13 cellular contexts compared by ENCODE assay signal in the genomic region with DNA sequence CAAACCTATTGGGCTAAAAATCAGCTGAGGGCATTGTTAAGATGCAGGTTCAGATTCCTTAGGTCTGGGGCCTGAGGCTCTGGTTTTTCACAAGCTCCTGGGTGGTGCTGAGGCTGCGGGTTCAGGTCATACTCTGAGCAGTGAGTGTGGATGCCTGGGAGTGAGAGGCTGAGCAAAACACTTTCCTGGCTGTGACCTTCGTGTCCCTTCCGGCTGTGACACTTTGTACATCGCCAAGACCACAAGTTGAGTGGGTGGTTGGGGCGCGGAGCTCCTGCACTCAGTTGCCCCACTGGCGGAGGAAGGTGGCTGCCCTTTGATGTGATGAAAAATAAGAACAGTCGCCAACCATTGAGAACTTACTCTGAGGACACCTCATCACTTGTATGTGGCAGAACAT. TPM values are rescaled to one million over a fixed set of nuclear protein-coding genes. Genes with fewer than 3 reads are reported as not detected.
DNase-seq lines count a peak whose midpoint lies in the region; ATAC-seq, FAIRE-seq and TF ChIP-seq lines count a peak whose summit lies in the region.
"Had no signal": no experiment of that assay in that cellular context is flagged by ENCODE, and none has a peak within 500 bp of the region (broad histone marks: within the 10 kb centered on the region; RNA-seq: fewer than 3 reads in every experiment).

No MANE protein-coding gene starts in this region.

- no peak overlapping the region for H3K9ac ChIP-seq in H1 (replicated peaks in 1 of 4; ENCODE audit: extremely low read depth in 1 of 4, low read depth in 3 of 4, low read length in 3 of 4)

- TF ChIP-seq EP300 in H1 (IDR thresholded peaks at IDR 0.05; ENCODE audit: borderline replicate concordance in 1 of 2, low read depth in 2 of 2, low read length in 2 of 2): no peak

- ATAC-seq in HG02610 (IDR thresholded peaks at IDR 0.05; ENCODE audit: unreplicated experiment) (no peak), HG03025 (IDR thresholded peaks at IDR 0.05; ENCODE audit: low FRiP score, unreplicated experiment) (no peak)

- POLR2A ChIA-PET in CD4-positive, alpha-beta memory T cell (lab: Charles Lee; ENCODE audit: partially characterized antibody): interaction anchor here (0.6 to 28.0 kb wide), 28 partner anchors 7 to 322 kb away, joined by 3 to 1088 read pairs (median 6); partner anchors contain the start of genes CCR7, IGFBP4, SMARCE1 and TOP2A
- POLR2A ChIA-PET in activated CD4-positive, alpha-beta memory T cell treated with anti-CD3 and anti-CD28 coated beads, Interleukin-2, amount 10 ng/mL, durations not matched to agents 7 days and 5 days (lab: Charles Lee): interaction anchor here (1.0 to 6.1 kb wide), 15 partner anchors 9 to 178 kb away, joined by 3 to 79 read pairs (median 5); partner anchors contain the start of genes IGFBP4 and TOP2A
- POLR2A ChIA-PET in H1 (lab: Charles Lee; ENCODE audit: partially characterized antibody): no interaction called here

- no peak overlapping the region for H4K5ac ChIP-seq in H1 (ENCODE audit: insufficient read length, low read depth, low read length)

- CTCF ChIA-PET in CD4-positive, alpha-beta memory T cell (lab: Charles Lee; ENCODE audit: partially characterized antibody): interaction anchor here (0.7 to 19.9 kb wide), 9 partner anchors 8 to 123 kb away, joined by 3 to 512 read pairs (median 7); partner anchors contain the start of genes CCR7, IGFBP4 and TOP2A
- CTCF ChIA-PET in activated CD4-positive, alpha-beta memory T cell treated with anti-CD3 and anti-CD28 coated beads, Interleukin-2, amount 10 ng/mL, durations not matched to agents 7 days and 5 days (lab: Charles Lee): interaction anchor here (0.9 to 14.7 kb wide), 6 partner anchors 8 to 178 kb away, joined by 3 to 266 read pairs (median 5); partner anchors contain the start of gene TOP2A
- CTCF ChIA-PET in H1 (lab: Charles Lee; ENCODE audit: partially characterized antibody): interaction anchor here (0.7 to 19.4 kb wide), 11 partner anchors 9 to 184 kb away, joined by 3 to 435 read pairs (median 4); partner anchors contain the start of gene IGFBP4

- H2BK5ac ChIP-seq in H1 (ENCODE audit: low read depth, low read length): no peak overlapping the region

- H3K27me3 Mint-ChIP-seq in CD4-positive, alpha-beta memory T cell: peaks cover 0 to 4% of the 10 kb centered on the region in 2 donors
- H3K27me3 Mint-ChIP-seq in activated CD4-positive, alpha-beta memory T cell treated with anti-CD3 and anti-CD28 coated beads, Interleukin-2, amount 10 ng/mL, durations not matched to agents 7 days and 5 days: peaks cover 48% of the 10 kb centered on the region

- no peak overlapping the region for H3K18ac ChIP-seq in H1 (ENCODE audit: extremely low read depth, low read length)

- no peak overlapping the region for H3K14ac ChIP-seq in H1 (ENCODE audit: insufficient read length)

- H3K4me2 ChIP-seq in H1 (ENCODE audit: insufficient read depth in 1 of 2, low read depth in 2 of 2, low read length in 2 of 2): no peak overlapping the region

- peaks cover 0 to 4% (median 0%) of the 10 kb centered on the region in 8 donors for H3K9me3 Mint-ChIP-seq in CD4-positive, alpha-beta memory T cell
- no peaks in the 10 kb centered on the region for H3K9me3 Mint-ChIP-seq in activated CD4-positive, alpha-beta memory T cell treated with anti-CD3 and anti-CD28 coated beads, Interleukin-2, amount 10 ng/mL, durations not matched to agents 7 days and 5 days
- H3K9me3 Mint-ChIP-seq: CD14-positive monocyte had no signal

- H3K4me1 ChIP-seq in CD4-positive, alpha-beta memory T cell (ENCODE audit: insufficient read depth, low read length): peaks cover 88% of the 10 kb centered on the region
- H3K4me1 ChIP-seq in H1 (replicated peaks in 1 of 4; ENCODE audit: control insufficient read depth in 3 of 4, insufficient read depth in 4 of 4, low read length in 3 of 4): peaks cover 2 to 9% (median 5%) of the 10 kb centered on the region in 4 experiments; a peak in 6 of 7 replicates

- peaks cover 0 to 1% of the 10 kb centered on the region in 2 experiments for H4K20me1 ChIP-seq in H1 (replicated peaks in 1 of 2; ENCODE audit: control insufficient read depth in 1 of 2, insufficient read depth in 2 of 2, low read length in 2 of 2)

- H3K56ac ChIP-seq in H1 (replicated peaks; ENCODE audit: insufficient read length, low read depth, low read length): no peak overlapping the region

- peaks cover 55 to 91% (median 76%) of the 10 kb centered on the region in 4 donors for H3K4me1 Mint-ChIP-seq in CD4-positive, alpha-beta memory T cell
- H3K4me1 Mint-ChIP-seq in activated CD4-positive, alpha-beta memory T cell treated with anti-CD3 and anti-CD28 coated beads, Interleukin-2, amount 10 ng/mL, durations not matched to agents 7 days and 5 days: peaks cover 60% of the 10 kb centered on the region

- no peak overlapping the region for H4K91ac ChIP-seq in H1 (replicated peaks; ENCODE audit: insufficient read length, low read length)

- 91% methylated on average over 8 of the region's 8 CpGs; no CpG with 5 or more reads in 1 of the 2 experiments for WGBS in H1 (ENCODE audit: extremely low coverage in 1 of 2, insufficient coverage in 1 of 2, insufficient read length in 1 of 2, insufficient replicate concordance in 2 of 2, low coverage in 1 of 2, low lambda C conversion rate in 2 of 2, missing lambda C conversion rate in 1 of 2), 2 experiments

- H3K9me3 ChIP-seq in CD4-positive, alpha-beta memory T cell (ENCODE audit: control insufficient read depth in 1 of 2, low read length in 2 of 2): no peaks in the 10 kb centered on the region
- H3K9me3 ChIP-seq in H1 (ENCODE audit: insufficient read depth in 2 of 2, low read depth in 1 of 2, low read length in 1 of 2): no peaks in the 10 kb centered on the region
- H3K9me3 ChIP-seq: neutrophil had no signal

- peak overlapping the region; percentile 94 to 100 (median 99) for H3K27ac Mint-ChIP-seq in CD4-positive, alpha-beta memory T cell
- peak overlapping the region; percentile 71 for H3K27ac Mint-ChIP-seq in activated CD4-positive, alpha-beta memory T cell treated with anti-CD3 and anti-CD28 coated beads, Interleukin-2, amount 10 ng/mL, durations not matched to agents 7 days and 5 days

- DNase-seq in CD4-positive, alpha-beta memory T cell: peak; percentile 60 to 81 (median 61)
- no peak for DNase-seq in activated CD4-positive, alpha-beta memory T cell treated with anti-CD3 and anti-CD28 coated beads, Interleukin-2, amount 10 ng/mL, durations not matched to agents 7 days and 5 days
- DNase-seq in H1 (ENCODE audit: low read depth in 1 of 2, low spot score in 2 of 2) (no peak), head of caudate nucleus (no peak), H7 (no peak)
- DNase-seq: substantia nigra had no signal

- no peak for FAIRE-seq in H1 (lab: Jason Lieb, UNC)
- FAIRE-seq: frontal cortex had no signal

- peak overlapping the region; percentile 25 to 43 for H3K4me3 ChIP-seq in CD4-positive, alpha-beta memory T cell (ENCODE audit: low read length in 2 of 2)
- no peak overlapping the region for H3K4me3 ChIP-seq in H1 (ENCODE audit: extremely low read depth in 1 of 4, insufficient read depth in 2 of 4, low read depth in 3 of 4, low read length in 4 of 4)
- no peak overlapping the region for H3K4me3 ChIP-seq in skin epidermis
- no peak overlapping the region for H3K4me3 ChIP-seq in H7 (ENCODE audit: insufficient read depth, low read depth, low read length)

- peaks cover 0 to 7% of the 10 kb centered on the region in 2 donors for H3K36me3 Mint-ChIP-seq in CD4-positive, alpha-beta memory T cell
- H3K36me3 Mint-ChIP-seq in activated CD4-positive, alpha-beta memory T cell treated with anti-CD3 and anti-CD28 coated beads, Interleukin-2, amount 10 ng/mL, durations not matched to agents 7 days and 5 days (ENCODE audit: low read depth): peaks cover 2% of the 10 kb centered on the region
- H3K36me3 Mint-ChIP-seq: CD14-positive monocyte had no signal

- no peak for TF ChIP-seq RAD21 in H1 (IDR thresholded peaks at IDR 0.05 in 1 of 2, conservative IDR thresholded peaks at IDR 0.05 in 1 of 2; ENCODE audit: low read depth in 2 of 2, low read length in 2 of 2)

- no peak for TF ChIP-seq POLR2A in H1 (IDR thresholded peaks at IDR 0.05; ENCODE audit: control extremely low read depth in 1 of 2, low read depth in 2 of 2, low read length in 2 of 2)

- H4K8ac ChIP-seq in H1 (ENCODE audit: extremely low read depth, insufficient read depth, low read length): no peak overlapping the region

- no peak overlapping the region for H2AK5ac ChIP-seq in H1 (ENCODE audit: low read depth, low read length)

- no peak for TF ChIP-seq CTCF in H1 (IDR thresholded peaks at IDR 0.05; ENCODE audit: control extremely low read depth in 1 of 3, insufficient read depth in 1 of 3, low read depth in 1 of 3, low read length in 3 of 3)

- no peak overlapping the region; the same call in 1 of the 2 replicates for H2BK20ac ChIP-seq in H1 (ENCODE audit: low read length)

- H3K36me3 ChIP-seq in CD4-positive, alpha-beta memory T cell (ENCODE audit: insufficient read depth, low read length): no peaks in the 10 kb centered on the region
- H3K36me3 ChIP-seq in H1 (ENCODE audit: control insufficient read depth in 2 of 4, insufficient read depth in 4 of 4, low read length in 3 of 4) (no peaks in the 10 kb centered on the region), H7 (replicated peaks; ENCODE audit: control insufficient read depth, insufficient read depth, low read length) (no peaks in the 10 kb centered on the region)
- H3K36me3 ChIP-seq: neutrophil had no signal

- peak overlapping the region; percentile 88; the same call in 1 of the 2 replicates for H2BK15ac ChIP-seq in H1 (ENCODE audit: low read length)

- H3K4ac ChIP-seq in H1 (replicated peaks; ENCODE audit: insufficient read length, low read depth, low read length): no peak overlapping the region

- no peaks in the 10 kb centered on the region for H3K79me2 ChIP-seq in H1 (ENCODE audit: control insufficient read depth in 1 of 2, insufficient read depth in 2 of 2, low read length in 2 of 2)

- intact Hi-C loops in CD4-positive, alpha-beta memory T cell (cut with micrococcal nuclease): loop anchor here (2.0 kb wide), 2 partner anchors 20 to 60 kb away; no protein-coding TSS in a partner anchor
- intact Hi-C loops in head of caudate nucleus (cut with DNase I): loop anchor here (10.0 kb wide), 2 partner anchors 46 to 126 kb away; partner anchors contain the start of gene TOP2A

- no peaks in the 10 kb centered on the region for H3K27me3 ChIP-seq in CD4-positive, alpha-beta memory T cell (ENCODE audit: insufficient read depth, low read length)
- no peaks in the 10 kb centered on the region; a peak in 1 of 7 replicates for H3K27me3 ChIP-seq in H1 (replicated peaks in 1 of 4; ENCODE audit: control insufficient read depth in 3 of 4, extremely low read depth in 1 of 4, insufficient read depth in 3 of 4, low read length in 3 of 4)
- no peaks in the 10 kb centered on the region for H3K27me3 ChIP-seq in H7 (ENCODE audit: control insufficient read depth, insufficient read depth, low read length)

- H2AFZ ChIP-seq in H1 (ENCODE audit: low read length): no peak overlapping the region

- no peak overlapping the region for H3K23ac ChIP-seq in H1 (ENCODE audit: insufficient read length)

- no peak overlapping the region for H2BK120ac ChIP-seq in H1 (replicated peaks; ENCODE audit: low read depth, low read length)

- peak overlapping the region; percentile 75 to 94 (median 88) for H3K4me3 Mint-ChIP-seq in CD4-positive, alpha-beta memory T cell
- H3K4me3 Mint-ChIP-seq in activated CD4-positive, alpha-beta memory T cell treated with anti-CD3 and anti-CD28 coated beads, Interleukin-2, amount 10 ng/mL, durations not matched to agents 7 days and 5 days: no peak overlapping the region
- H3K4me3 Mint-ChIP-seq: CD14-positive monocyte had no signal

- H3K79me1 ChIP-seq in H1 (ENCODE audit: low read depth, low read length): no peaks in the 10 kb centered on the region

- H3K27ac ChIP-seq in CD4-positive, alpha-beta memory T cell (ENCODE audit: low read depth, low read length): peak overlapping the region; percentile 69
- no peak overlapping the region for H3K27ac ChIP-seq in H1 (ENCODE audit: low read depth, low read length)
- H3K27ac ChIP-seq in skin epidermis: peak overlapping the region in 18 of 21 experiments; percentile 54 to 97 (median 90)
- H3K27ac ChIP-seq: neutrophil had no signal

- H3K23me2 ChIP-seq in H1 (ENCODE audit: low read depth, low read length): no peaks in the 10 kb centered on the region

- H2BK12ac ChIP-seq in H1 (ENCODE audit: low read depth, low read length): peak overlapping the region; percentile 28; the same call in 1 of the 2 replicates

RNA-seq across cellular contexts. Expression of gene CCR7, which starts 24.8 kb away (rescaled TPM):
- 100 to 1,000 TPM; 268 to 269 TPM for total RNA-seq in CD4-positive, alpha-beta memory T cell
- 100 to 1,000 TPM; 436 to 502 TPM for polyA plus RNA-seq in CD4-positive, alpha-beta memory T cell
- 10 to 100 TPM; 43.3 to 44.6 TPM for total RNA-seq in activated CD4-positive, alpha-beta memory T cell treated with anti-CD3 and anti-CD28 coated beads, Interleukin-2, amount 10 ng/mL, durations not matched to agents 7 days and 5 days
- 0.17 TPM in 1 of 2 replicates, not detected in the other for total RNA-seq in H1 (2021; fragmentation: NEBNext Ultra II Directional; extraction: Animal tissue kit (Norgen Biotek cat#: 25700))
- polyA plus RNA-seq in H1 (2011; rRNA removed): 0.12 and 0.28 TPM in 2 replicates
- polyA plus RNA-seq in H1 (2011; cell fraction: cytosol; rRNA removed): 0.16 TPM
- 0.27 TPM for polyA plus RNA-seq in H1 (2011; cell fraction: nucleus; rRNA removed)
- polyA plus RNA-seq in H1 (2012, experiment 1 of 2): 0.11 to 0.33 TPM in 2 of 4 replicates, not detected in the others
- polyA plus RNA-seq in H1 (2012, experiment 2 of 2): 0.14 TPM
- 0.30 TPM for polyA plus RNA-seq in H1 (2013, experiment 1 of 2)
- polyA plus RNA-seq in H1 (2013, experiment 2 of 2): 0.24 TPM
- not detected in 2 replicates for polyA minus RNA-seq in H1 (2011; rRNA and poly(A)+ RNA removed)
- polyA minus RNA-seq in H1 (2011; cell fraction: cytosol; rRNA and poly(A)+ RNA removed): not detected
- polyA minus RNA-seq in H1 (2011; cell fraction: nucleus; rRNA and poly(A)+ RNA removed): not detected
- 1.1 TPM in 1 of 2 replicates, not detected in the other for total RNA-seq in H7 (2014; rRNA removed; shearing (Covaris generic))
- total RNA-seq: frontal cortex, MCF 10A had no signal

RNA-seq across cellular contexts. Expression of gene TNS4, which starts 39.0 kb away (rescaled TPM):
- 1 to 10 TPM in 1 of 2 experiments, under 1 TPM in 1; 0.25 to 1.8 TPM for total RNA-seq in CD4-positive, alpha-beta memory T cell
- polyA plus RNA-seq in CD4-positive, alpha-beta memory T cell: under 1 TPM; 0.18 to 0.33 TPM
- total RNA-seq in activated CD4-positive, alpha-beta memory T cell treated with anti-CD3 and anti-CD28 coated beads, Interleukin-2, amount 10 ng/mL, durations not matched to agents 7 days and 5 days: 10 to 100 TPM in 1 of 2 experiments, 1 to 10 TPM in 1; 9.5 to 12.7 TPM
- 0.20 and 0.80 TPM in 2 replicates for total RNA-seq in H1 (2021; fragmentation: NEBNext Ultra II Directional; extraction: Animal tissue kit (Norgen Biotek cat#: 25700))
- polyA plus RNA-seq in H1 (2011; rRNA removed): 0.21 and 0.39 TPM in 2 replicates
- polyA plus RNA-seq in H1 (2011; cell fraction: cytosol; rRNA removed): 0.49 TPM
- polyA plus RNA-seq in H1 (2011; cell fraction: nucleus; rRNA removed): 0.54 TPM
- 0.21 to 0.76 TPM (median 0.30 TPM) in 4 replicates for polyA plus RNA-seq in H1 (2012, experiment 1 of 2)
- 0.10 TPM for polyA plus RNA-seq in H1 (2012, experiment 2 of 2)
- polyA plus RNA-seq in H1 (2013, experiment 1 of 2): 0.39 TPM
- polyA plus RNA-seq in H1 (2013, experiment 2 of 2): 0.63 TPM
- polyA minus RNA-seq in H1 (2011; rRNA and poly(A)+ RNA removed): 0.60 and 0.66 TPM in 2 replicates
- not detected for polyA minus RNA-seq in H1 (2011; cell fraction: cytosol; rRNA and poly(A)+ RNA removed)
- polyA minus RNA-seq in H1 (2011; cell fraction: nucleus; rRNA and poly(A)+ RNA removed): 0.90 TPM
- total RNA-seq in H7 (2014; rRNA removed; shearing (Covaris generic)): 0.14 and 0.18 TPM in 2 replicates
- total RNA-seq: frontal cortex had no signal
- polyA plus RNA-seq: CD14-positive monocyte had no signal

Comparison
In these comparisons a context has a peak if more than half of its experiments do, and no peak if none do; other contexts are left out.
1. DNase-seq: peak in CD4-positive, alpha-beta memory T cell (5 of 5); none in activated CD4-positive, alpha-beta memory T cell treated with anti-CD3 and anti-CD28 coated beads, Interleukin-2, amount 10 ng/mL, durations not matched to agents 7 days and 5 days (single experiment), H1 (0 of 2), head of caudate nucleus (0 of 42) and H7 (single experiment).
2. H3K4me3 ChIP-seq: peak in CD4-positive, alpha-beta memory T cell (2 of 2); none in H1 (0 of 4), skin epidermis (0 of 7) and H7 (single experiment).
3. RNA of gene CCR7, which starts 24.8 kb away (total RNA-seq): 268 to 269 TPM in CD4-positive, alpha-beta memory T cell and 43.3 to 44.6 TPM in activated CD4-positive, alpha-beta memory T cell treated with anti-CD3 and anti-CD28 coated beads, Interleukin-2, amount 10 ng/mL, durations not matched to agents 7 days and 5 days; 1.1 TPM in H7 and 0.17 TPM in H1; every median in the first group is over 10 times any median in the second.